2 cellular contexts compared by ENCODE assay signal in genomic region chr22:38489142-38489541, GRCh38.
TF ChIP-seq lines count a peak whose summit lies in the region.

No MANE protein-coding gene starts in this region.

TF ChIP-seq in HepG2, 621 proteins besides CTCF, POLR2A, EP300 and RAD21:
- TF ChIP-seq HMG20A (CRISPR knock-in tag; IDR thresholded peaks at IDR 0.05; ENCODE audit: borderline replicate concordance) (no peak), POLR2G (IDR thresholded peaks at IDR 0.05; ENCODE audit: low read depth, low read length) (peak; percentile 32; the same call in 1 of the 2 replicates), HMGA1 (CRISPR knock-in tag; conservative IDR thresholded peaks at IDR 0.05) (no peak), ZNF543 (CRISPR knock-in tag; IDR thresholded peaks at IDR 0.05) (no peak), FOXO4 (CRISPR knock-in tag; conservative IDR thresholded peaks at IDR 0.05) (0 out of 2 replicates have a peak, but pooled peaks have one; percentile 19), HNRNPLL (IDR thresholded peaks at IDR 0.05; ENCODE audit: low read depth, low read length, poor library complexity, severe bottlenecking) (no peak), CCAR2 (optimal IDR thresholded peaks at IDR 0.05; ENCODE audit: low read depth, low read length) (no peak), ZNF713 (CRISPR knock-in tag; IDR thresholded peaks at IDR 0.05) (no peak), AGO2 (optimal IDR thresholded peaks at IDR 0.05; ENCODE audit: low read depth, low read length) (peak; percentile 84), AGO1 (IDR thresholded peaks at IDR 0.05; ENCODE audit: low read depth, low read length, poor library complexity, severe bottlenecking) (no peak), ZNF850 (CRISPR knock-in tag; conservative IDR thresholded peaks at IDR 0.05) (no peak), POLR2AphosphoS5 (IDR thresholded peaks at IDR 0.05; ENCODE audit: low read depth, low read length) (peak; percentile 34; the same call in 1 of the 2 replicates), MXI1 (IDR thresholded peaks at IDR 0.05; ENCODE audit: borderline replicate concordance, low read depth, low read length) (no peak), ZBTB46 (CRISPR knock-in tag; IDR thresholded peaks at IDR 0.05; ENCODE audit: borderline replicate concordance) (no peak), NFIB (CRISPR knock-in tag; IDR thresholded peaks at IDR 0.05; ENCODE audit: borderline replicate concordance) (no peak), PLRG1 (conservative IDR thresholded peaks at IDR 0.05) (no peak), ZNF678 (CRISPR knock-in tag; IDR thresholded peaks at IDR 0.05) (no peak), TAF15 (IDR thresholded peaks at IDR 0.05; ENCODE audit: low read depth, low read length, poor library complexity, severe bottlenecking) (no peak), ZNF605 (CRISPR knock-in tag; IDR thresholded peaks at IDR 0.05) (no peak), TFE3 (CRISPR knock-in tag; IDR thresholded peaks at IDR 0.05) (no peak), ZNF614 (CRISPR knock-in tag; IDR thresholded peaks at IDR 0.05; ENCODE audit: borderline replicate concordance) (no peak)

TF ChIP-seq in H1, 55 proteins besides CTCF, POLR2A, EP300 and RAD21:
- no peak for TF ChIP-seq SAP30 (IDR thresholded peaks at IDR 0.05; ENCODE audit: insufficient read depth, insufficient replicate concordance, low read length)
- no peak for TF ChIP-seq TAF7 (optimal IDR thresholded peaks at IDR 0.05; ENCODE audit: borderline replicate concordance, low read depth, low read length)
- no peak for TF ChIP-seq GABPA (IDR thresholded peaks at IDR 0.05; ENCODE audit: borderline replicate concordance, insufficient read depth, low read length)
- no peak for TF ChIP-seq CEBPB (IDR thresholded peaks at IDR 0.05; ENCODE audit: low read depth, low read length)
- no peak for TF ChIP-seq RFX5 (IDR thresholded peaks at IDR 0.05; ENCODE audit: borderline replicate concordance, low read depth, low read length)
- no peak for TF ChIP-seq SIX5 (IDR thresholded peaks at IDR 0.05; ENCODE audit: low read depth, low read length)
- TF ChIP-seq KDM4A (IDR thresholded peaks at IDR 0.05; ENCODE audit: low read depth, low read length, severe bottlenecking) = no peak
- no peak for TF ChIP-seq JUN (IDR thresholded peaks at IDR 0.05; ENCODE audit: low read depth, low read length)
- no peak for TF ChIP-seq NRF1 (IDR thresholded peaks at IDR 0.05; ENCODE audit: low read depth, low read length)
- TF ChIP-seq TCF12 (IDR thresholded peaks at IDR 0.05; ENCODE audit: low read depth, low read length) = no peak
- TF ChIP-seq SP4 (IDR thresholded peaks at IDR 0.05; ENCODE audit: low read length) = no peak
- no peak for TF ChIP-seq SUZ12 (IDR thresholded peaks at IDR 0.05; ENCODE audit: low read length)
- TF ChIP-seq SIRT6 (IDR thresholded peaks at IDR 0.05; ENCODE audit: low read length) = no peak
- TF ChIP-seq CHD7 (IDR thresholded peaks at IDR 0.05; ENCODE audit: insufficient replicate concordance, low read length) = no peak
- TF ChIP-seq JUND (IDR thresholded peaks at IDR 0.05; ENCODE audit: low read length) = no peak
- no peak for TF ChIP-seq KDM5A (IDR thresholded peaks at IDR 0.05; ENCODE audit: low read length)
- no peak for TF ChIP-seq ZNF274 (IDR thresholded peaks at IDR 0.05; ENCODE audit: borderline replicate concordance, extremely low read depth, low read length)
- no peak for TF ChIP-seq RNF2 (IDR thresholded peaks at IDR 0.05; ENCODE audit: borderline replicate concordance, low read depth, low read length, missing control alignments, poor library complexity, severe bottlenecking)
- no peak; the same call in 1 of the 2 replicates for TF ChIP-seq POLR2AphosphoS5 (IDR thresholded peaks at IDR 0.05; ENCODE audit: low read depth, low read length)
- no peak for TF ChIP-seq HDAC6 (IDR thresholded peaks at IDR 0.05; ENCODE audit: low read depth, low read length)
